8 cellular contexts compared by ENCODE assay signal in the genomic region with DNA sequence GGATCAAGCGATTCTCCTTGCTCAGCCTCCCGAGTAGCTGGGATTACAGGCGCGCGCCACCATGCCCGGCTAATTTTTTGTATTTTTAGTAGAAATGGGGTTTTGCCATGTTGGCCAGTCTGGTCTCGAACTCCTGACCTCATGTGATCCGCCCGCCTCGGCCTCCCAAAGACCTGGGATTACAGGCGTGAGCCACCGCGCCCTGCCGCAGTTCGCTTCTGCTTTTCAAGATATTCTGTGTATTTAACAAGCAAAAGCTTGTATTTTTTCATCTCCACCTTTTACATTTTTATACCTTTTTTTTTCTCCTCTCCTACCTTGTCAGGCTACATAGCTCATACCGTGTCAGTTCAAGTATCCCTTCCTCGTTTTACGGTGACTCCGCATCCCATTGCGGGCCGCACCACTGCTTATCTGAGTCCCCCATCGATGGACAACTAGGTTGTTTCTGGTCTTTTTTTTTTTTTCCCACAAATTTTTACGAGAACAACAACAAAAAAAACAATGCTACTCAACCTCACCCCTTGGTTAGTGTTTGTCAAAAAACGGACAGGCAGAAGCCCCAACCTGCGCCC. TPM values are rescaled to one million over a fixed set of nuclear protein-coding genes. Genes with fewer than 3 reads are reported as not detected.
A peak's percentile ranks its signal among the peaks of the same experiment; 100 is the strongest.
DNase-seq lines count a peak whose midpoint lies in the region; ATAC-seq and TF ChIP-seq lines count a peak whose summit lies in the region.
"Not testable (repeated sequence)": the region's sequence is repeated elsewhere in the genome, so short reads cannot be mapped to it uniquely, and the experiment has no call there.

No MANE protein-coding gene starts in this region.

- peak overlapping the region; percentile 81 for H3K27ac Mint-ChIP-seq in CD8-positive, alpha-beta T cell
- H3K27ac Mint-ChIP-seq in T-cell = peak overlapping the region; percentile 86 to 93

- peak in 1 of 2 donors; percentile 4 for TF ChIP-seq POLR2A in adrenal gland (IDR thresholded peaks at IDR 0.05)

- H3K36me3 ChIP-seq in CD8-positive, alpha-beta T cell (ENCODE audit: insufficient read depth, low read length); adrenal gland (replicated peaks in 1 of 2); kidney epithelial cell (ENCODE audit: control insufficient read depth, insufficient read depth, low read length); osteoblast (ENCODE audit: insufficient read depth, low read length); thymus (ENCODE audit: control insufficient read depth, insufficient read depth): not testable (repeated sequence)

- WGBS in adrenal gland, 4 donors = 33 to 43% (median 37%) methylated on average over 24 to 25 of the region's 25 CpGs
- WGBS in thymus = 39% methylated on average over 25 of the region's 25 CpGs

- peak overlapping the region; percentile 82 for H3K4me3 Mint-ChIP-seq in CD8-positive, alpha-beta T cell
- H3K4me3 Mint-ChIP-seq in T-cell = peak overlapping the region; percentile 80 to 85 (median 83)

- H3K9me3 ChIP-seq in CD8-positive, alpha-beta T cell (ENCODE audit: low read length); adrenal gland (replicated peaks in 1 of 3); osteoblast (ENCODE audit: low read depth, low read length); thymus (ENCODE audit: control insufficient read depth): not testable (repeated sequence)

- H3K4me3 ChIP-seq in CD8-positive, alpha-beta T cell (ENCODE audit: low read depth, low read length) = peak overlapping the region; percentile 93
- H3K4me3 ChIP-seq in Jurkat, Clone E6-1 (ENCODE audit: low read length) = peak overlapping the region; percentile 62
- H3K4me3 ChIP-seq in adrenal gland (peak overlapping the region in 1 of 4 donors; percentile 59), kidney epithelial cell (ENCODE audit: low read depth, low read length) (peak overlapping the region; percentile 37), osteoblast (ENCODE audit: insufficient read depth, low read length) (peak overlapping the region; percentile 78), thymus (ENCODE audit: low read length) (peak overlapping the region; percentile 50)

- CTCF ChIA-PET in CD8-positive, alpha-beta T cell (lab: Charles Lee) = interaction anchor here (0.7 to 2.0 kb wide), 7 partner anchors 22 to 122 kb away, joined by 3 to 10 read pairs (median 4); a partner anchor contains a TSS
- CTCF ChIA-PET in T-cell (lab: Charles Lee) = interaction anchor here (0.7 to 1.7 kb wide), 4 partner anchors 84 to 552 kb away, joined by 3 to 9 read pairs (median 4); a partner anchor contains a TSS

- H4K20me1 ChIP-seq in osteoblast (ENCODE audit: insufficient read depth, low read length) = not testable (repeated sequence)

- peak overlapping the region; percentile 61 for H3K27ac ChIP-seq in CD8-positive, alpha-beta T cell (ENCODE audit: low read depth, low read length)
- peak overlapping the region in 3 of 5 donors; percentile 54 to 90 (median 81) for H3K27ac ChIP-seq in adrenal gland
- peak overlapping the region; percentile 92 for H3K27ac ChIP-seq in epithelial cell of prostate
- peak overlapping the region; percentile 76 for H3K27ac ChIP-seq in osteoblast (ENCODE audit: low read depth, low read length)
- H3K27ac ChIP-seq in thymus (ENCODE audit: low read depth) = peak overlapping the region; percentile 69

- POLR2A ChIA-PET in CD8-positive, alpha-beta T cell (lab: Charles Lee) = interaction anchor here (1.0 to 3.9 kb wide), 7 partner anchors 9 to 116 kb away, joined by 3 to 28 read pairs (median 6); a partner anchor contains a TSS
- POLR2A ChIA-PET in T-cell (lab: Charles Lee) = interaction anchor here in 1 of 2 donors (0.6 to 0.7 kb wide), 2 partner anchors 21 to 451 kb away, joined by 3 to 4 read pairs; no protein-coding TSS in a partner anchor

- DNase-seq in CD8-positive, alpha-beta T cell; Jurkat, Clone E6-1 (ENCODE audit: low read depth, low spot score); T-cell; epithelial cell of prostate (ENCODE audit: low read depth, low spot score); kidney epithelial cell (ENCODE audit: low read depth); osteoblast (ENCODE audit: insufficient read length, low spot score, missing footprints): not testable (repeated sequence)
- peak in 1 of 7 donors; percentile 28 for DNase-seq in adrenal gland

- peaks cover 26% of the 10 kb centered on the region for H3K4me1 Mint-ChIP-seq in CD8-positive, alpha-beta T cell (ENCODE audit: low read depth)
- H3K4me1 Mint-ChIP-seq in T-cell = peaks cover 19 to 27% (median 21%) of the 10 kb centered on the region in 3 donors

- not testable (repeated sequence) for ATAC-seq in CD8-positive, alpha-beta T cell; T-cell (replicated peaks in 1 of 4)

- H3K27me3 Mint-ChIP-seq in CD8-positive, alpha-beta T cell (ENCODE audit: low read depth); T-cell: not testable (repeated sequence)

- not testable (repeated sequence) for TF ChIP-seq CTCF in CD8-positive, alpha-beta T cell (IDR thresholded peaks at IDR 0.05); adrenal gland (IDR thresholded peaks at IDR 0.05); kidney epithelial cell (IDR thresholded peaks at IDR 0.05; ENCODE audit: insufficient read depth, low read length, poor library complexity, severe bottlenecking); osteoblast (IDR thresholded peaks at IDR 0.05; ENCODE audit: extremely low read depth, low read depth, low read length)

- peaks cover 10% of the 10 kb centered on the region for H3K4me1 ChIP-seq in CD8-positive, alpha-beta T cell (ENCODE audit: insufficient read depth, low read length)
- H3K4me1 ChIP-seq in adrenal gland (replicated peaks in 1 of 2) = peaks cover 10 to 17% of the 10 kb centered on the region in 2 donors
- peaks cover 14% of the 10 kb centered on the region for H3K4me1 ChIP-seq in osteoblast (ENCODE audit: insufficient read depth, low read length)
- H3K4me1 ChIP-seq in thymus (ENCODE audit: control insufficient read depth, insufficient read depth, low read length) = not testable (repeated sequence)

- not testable (repeated sequence) for H3K27me3 ChIP-seq in CD8-positive, alpha-beta T cell (ENCODE audit: insufficient read depth, low read length); adrenal gland; kidney epithelial cell (ENCODE audit: control insufficient read depth, insufficient read depth, low read length); osteoblast (ENCODE audit: insufficient read depth, low read length); thymus (ENCODE audit: control insufficient read depth, insufficient read depth)

- H2AFZ ChIP-seq in osteoblast (ENCODE audit: low read length) = peak overlapping the region; percentile 18

- intact Hi-C loops in CD8-positive, alpha-beta T cell (cut with DNase I, micrococcal nuclease) = loop anchor here (1.0 to 10.0 kb wide), 11 partner anchors 9 to 745 kb away; a partner anchor contains a TSS
- intact Hi-C loops in adrenal gland (cut with DNase I) = loop anchor here in 1 of 2 donors (10.0 kb wide), 1 partner anchor 95 kb away; no protein-coding TSS in a partner anchor

- H3K4me2 ChIP-seq in osteoblast (ENCODE audit: insufficient read depth, low read length) = peak overlapping the region; percentile 90

- H3K36me3 Mint-ChIP-seq in CD8-positive, alpha-beta T cell; T-cell: not testable (repeated sequence)

- not testable (repeated sequence) for H3K79me2 ChIP-seq in osteoblast (ENCODE audit: insufficient read depth, low read length)

- not testable (repeated sequence) for H3K9me3 Mint-ChIP-seq in CD8-positive, alpha-beta T cell; T-cell

RNA-seq across cellular contexts. Expression of a gene that starts 9.2 kb away (rescaled TPM):
- 10 to 100 TPM; 20.0 to 20.7 TPM for total RNA-seq in CD8-positive, alpha-beta T cell
- polyA plus RNA-seq in Jurkat, Clone E6-1 (2012; ENCODE audit: insufficient read depth, insufficient read length) = 8.0 TPM
- total RNA-seq in T-cell = 10 to 100 TPM; 31.9 to 39.3 (median 35.1) TPM
- total RNA-seq in adrenal gland = 10 to 100 TPM in 4 of 8 donors, 1 to 10 TPM in 4; 5.3 to 16.8 (median 9.0) TPM
- polyA plus RNA-seq in adrenal gland = 10 to 100 TPM in 2 of 3 donors, 1 to 10 TPM in 1; 4.3 to 24.6 (median 14.5) TPM
- total RNA-seq in kidney epithelial cell = 11.2 and 13.8 TPM in 2 replicates
- total RNA-seq in osteoblast = 3.8 and 4.7 TPM in 2 replicates
- 8.1 TPM for polyA plus RNA-seq in thymus

RNA-seq across cellular contexts. Expression of a gene that starts 26.8 kb away (rescaled TPM):
- total RNA-seq in CD8-positive, alpha-beta T cell = 1 to 10 TPM in 1 of 2 experiments, under 1 TPM in 1; 0.33 to 1.5 TPM
- polyA plus RNA-seq in Jurkat, Clone E6-1 (2012; ENCODE audit: insufficient read depth, insufficient read length) = not detected
- total RNA-seq in T-cell (1 to 10 TPM in 1 of 5 donors, under 1 TPM in 4; 0.58 to 1.1 (median 0.65) TPM), adrenal gland (10 to 100 TPM in 2 of 8 donors, 1 to 10 TPM in 4, under 1 TPM in 2; 0.18 to 14.0 (median 3.8) TPM), kidney epithelial cell (not detected in 2 replicates), osteoblast (under 0.01 TPM in 2 replicates)
- polyA plus RNA-seq in adrenal gland (10 to 100 TPM in 2 of 3 donors, under 1 TPM in 1; 0.18 to 14.5 (median 11.6) TPM), thymus (0.39 TPM)
